14 cellular contexts compared by ENCODE assay signal in the genomic region with DNA sequence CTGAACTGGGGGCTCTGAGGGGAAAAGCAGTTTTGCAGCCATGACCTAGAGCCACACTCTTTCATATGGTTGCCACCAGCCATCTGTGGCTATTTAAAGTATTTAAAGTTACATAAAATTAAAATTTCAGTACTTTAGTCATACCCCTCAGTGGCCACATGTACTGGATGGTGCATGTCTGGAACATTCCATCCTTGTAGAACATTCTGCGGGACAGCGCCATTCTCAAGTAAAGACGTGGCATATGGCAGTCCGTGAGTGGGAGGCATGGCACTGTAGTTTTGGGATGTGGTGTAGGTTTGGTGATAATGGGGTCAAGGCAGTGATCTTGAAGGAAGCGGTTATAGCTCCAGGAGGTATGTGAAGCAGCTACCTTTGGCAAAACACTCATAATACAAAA.
DNase-seq lines count a peak whose midpoint lies in the region; TF ChIP-seq lines count a peak whose summit lies in the region.
"Had no signal": no experiment of that assay in that cellular context is flagged by ENCODE, and none has a peak within 500 bp of the region (broad histone marks: within the 10 kb centered on the region; RNA-seq: fewer than 3 reads in every experiment).

No MANE protein-coding gene starts in this region.

- no peak overlapping the region for H2AK5ac ChIP-seq in trophoblast cell (ENCODE audit: low read length)

- H3K4me1 ChIP-seq in trophoblast cell (ENCODE audit: control insufficient read depth in 1 of 2, insufficient read depth in 2 of 2, low read length in 2 of 2) (peaks cover 0 to 4% of the 10 kb centered on the region in 2 experiments), ovary (ENCODE audit: insufficient read depth) (peaks cover 11% of the 10 kb centered on the region)
- H3K4me1 ChIP-seq: Caco-2, HAP-1 had no signal

- H3K27ac Mint-ChIP-seq in nephron progenitor cell: no peak overlapping the region
- H3K27ac Mint-ChIP-seq: CD4-positive, alpha-beta T cell had no signal

- H4K91ac ChIP-seq in trophoblast cell (ENCODE audit: low read depth, low read length): no peak overlapping the region

- intact Hi-C loops in ovary (cut with DNase I): no loop called here

- H3K23ac ChIP-seq in trophoblast cell (ENCODE audit: low read length): no peak overlapping the region

- TF ChIP-seq CTCF in AG10803 (conservative IDR thresholded peaks at IDR 0.05; ENCODE audit: low read length) (no peak), nephron progenitor cell (IDR thresholded peaks at IDR 0.05) (no peak), ovary (IDR thresholded peaks at IDR 0.05) (no peak)

- TF ChIP-seq EP300 in ovary (IDR thresholded peaks at IDR 0.05): no peak

- no peak overlapping the region for H3K4me2 ChIP-seq in trophoblast cell (ENCODE audit: low read length)

- H3K4ac ChIP-seq in trophoblast cell (ENCODE audit: low read depth, low read length): no peak overlapping the region

- no peaks in the 10 kb centered on the region for H3K9me3 Mint-ChIP-seq in nephron progenitor cell
- H3K9me3 Mint-ChIP-seq: CD4-positive, alpha-beta T cell had no signal

- no peaks in the 10 kb centered on the region for H3K36me3 Mint-ChIP-seq in nephron progenitor cell (ENCODE audit: low read depth)

- no peak overlapping the region for H3K14ac ChIP-seq in trophoblast cell (ENCODE audit: low read length)

- WGBS in trophoblast cell (ENCODE audit: extremely low coverage, insufficient coverage, insufficient read length): no CpG with 5 or more reads among the region's 5 CpGs
- WGBS in ovary, 3 donors: 88 to 91% (median 89%) methylated on average over 5 of the region's 5 CpGs

- no peaks in the 10 kb centered on the region for H3K4me1 Mint-ChIP-seq in nephron progenitor cell

- H3K27me3 ChIP-seq in trophoblast cell (ENCODE audit: insufficient read depth, low read length) (no peaks in the 10 kb centered on the region), ovary (no peaks in the 10 kb centered on the region)

- H3K36me3 ChIP-seq in trophoblast cell (ENCODE audit: control insufficient read depth in 1 of 2, insufficient read depth in 2 of 2, low read length in 2 of 2): no peaks in the 10 kb centered on the region
- no peaks in the 10 kb centered on the region for H3K36me3 ChIP-seq in ovary
- H3K36me3 ChIP-seq: HAP-1 had no signal

- H3K9me3 ChIP-seq in trophoblast cell (ENCODE audit: insufficient read depth, low read depth, low read length) (no peaks in the 10 kb centered on the region), ovary (no peaks in the 10 kb centered on the region)
- H3K9me3 ChIP-seq: Caco-2, HAP-1 had no signal

- no peak overlapping the region for H2AFZ ChIP-seq in trophoblast cell (ENCODE audit: insufficient read depth, low read length, poor library complexity)
- H2AFZ ChIP-seq: GM23248 had no signal

- H3K9ac ChIP-seq in trophoblast cell (ENCODE audit: low read length): no peak overlapping the region
- H3K9ac ChIP-seq: GM23248 had no signal

- H4K8ac ChIP-seq in trophoblast cell (ENCODE audit: low read depth, low read length): no peak overlapping the region

- no peak overlapping the region for H4K12ac ChIP-seq in trophoblast cell (ENCODE audit: low read depth, low read length)

- H2BK120ac ChIP-seq in trophoblast cell (ENCODE audit: insufficient read depth, low read length, poor library complexity): no peak overlapping the region

- no peak overlapping the region for H2BK12ac ChIP-seq in trophoblast cell (ENCODE audit: low read length)

- H3K4me3 Mint-ChIP-seq in nephron progenitor cell: no peak overlapping the region
- H3K4me3 Mint-ChIP-seq: CD4-positive, alpha-beta T cell had no signal

- peaks cover 42% of the 10 kb centered on the region for H3K27me3 Mint-ChIP-seq in nephron progenitor cell (ENCODE audit: low read depth, poor library complexity)

- H3K4me3 ChIP-seq in AG10803 (ENCODE audit: low read length) (no peak overlapping the region), trophoblast cell (ENCODE audit: low read depth, low read length) (no peak overlapping the region), ovary (no peak overlapping the region)
- H3K4me3 ChIP-seq: GM23248, HAP-1 had no signal

- no peak overlapping the region for H2BK5ac ChIP-seq in trophoblast cell (ENCODE audit: low read depth, low read length, poor library complexity)

- H3K27ac ChIP-seq in trophoblast cell (ENCODE audit: low read depth, low read length) (no peak overlapping the region), ovary (no peak overlapping the region)
- H3K27ac ChIP-seq: C4-2B, HL-60 had no signal

- TF ChIP-seq POLR2A in ovary (IDR thresholded peaks at IDR 0.05): no peak

- no peaks in the 10 kb centered on the region for H3K79me2 ChIP-seq in trophoblast cell (ENCODE audit: control insufficient read depth, insufficient read depth, low read length, poor library complexity)

- H3K79me1 ChIP-seq in trophoblast cell (ENCODE audit: low read length): no peaks in the 10 kb centered on the region

- no peak overlapping the region for H3K18ac ChIP-seq in trophoblast cell (ENCODE audit: low read length)

- DNase-seq in AG10803 (ENCODE audit: low read depth): peak; percentile 37
- DNase-seq in LHCN-M2 (ENCODE audit: low read depth): peak; percentile 52
- DNase-seq in trophoblast cell: peak; percentile 40 to 57
- DNase-seq in nephron progenitor cell: no peak
- no peak for DNase-seq in activated naive CD4-positive, alpha-beta T cell treated with Interleukin-2 at 50 U/mL for 16 hours
- DNase-seq in ovary: no peak
- DNase-seq: AML-193; Caco-2; CD4-positive, alpha-beta T cell; GDM1; GM23248 had no signal

Comparison
In these comparisons a context has a peak if more than half of its experiments do, and no peak if none do; other contexts are left out.
1. DNase-seq: peak in AG10803 (single experiment), LHCN-M2 (single experiment) and trophoblast cell (2 of 2); none in nephron progenitor cell (single experiment), activated naive CD4-positive, alpha-beta T cell treated with Interleukin-2 at 50 U/mL for 16 hours (single experiment) and ovary (0 of 5).